Comparison of ENCODE assay signal across 23 cellular contexts in genomic region chr13:112831196-112831595, GRCh38.
DNase-seq lines count a peak whose midpoint lies in the region; ATAC-seq and TF ChIP-seq lines count a peak whose summit lies in the region.
"Had no signal": no experiment of that assay in that cellular context is flagged by ENCODE, and none has a peak within 500 bp of the region (broad histone marks: within the 10 kb centered on the region; RNA-seq: fewer than 3 reads in every experiment).

No MANE protein-coding gene starts in this region.

- no peaks in the 10 kb centered on the region for H3K79me2 ChIP-seq in osteoblast (ENCODE audit: insufficient read depth, low read length)

- 93 to 98% (median 93%) methylated on average over 16 to 21 of the region's 21 CpGs for WGBS in heart left ventricle, 4 donors
- 94 to 95% methylated on average over 21 of the region's 21 CpGs for WGBS in sigmoid colon, 2 donors

- no peak overlapping the region for H2AFZ ChIP-seq in osteoblast (ENCODE audit: low read length)
- H2AFZ ChIP-seq: GM23338 had no signal

- peaks cover 5 to 70% (median 46%) of the 10 kb centered on the region in 3 donors for H3K36me3 Mint-ChIP-seq in naive thymus-derived CD8-positive, alpha-beta T cell

- TF ChIP-seq POLR2A in heart left ventricle (IDR thresholded peaks at IDR 0.05) (no peak), sigmoid colon (IDR thresholded peaks at IDR 0.05) (no peak)

- TF ChIP-seq CTCF in heart left ventricle (IDR thresholded peaks at IDR 0.05) = no peak
- no peak for TF ChIP-seq CTCF in osteoblast (IDR thresholded peaks at IDR 0.05; ENCODE audit: extremely low read depth, low read depth, low read length)
- TF ChIP-seq CTCF in sigmoid colon (IDR thresholded peaks at IDR 0.05) = no peak
- no peak for TF ChIP-seq CTCF in RWPE1 (conservative IDR thresholded peaks at IDR 0.05; ENCODE audit: low read depth)

- CTCF ChIA-PET in RWPE1 (lab: Yijun Ruan, JAX) = no interaction called here

- H3K27ac Mint-ChIP-seq in naive thymus-derived CD8-positive, alpha-beta T cell = no peak overlapping the region
- H3K27ac Mint-ChIP-seq: CD4-positive, alpha-beta T cell; GM23338 had no signal

- intact Hi-C loops in Right ventricle myocardium superior (cut with DNase I) (no loop called here), heart left ventricle (cut with DNase I) (no loop called here), sigmoid colon (cut with DNase I) (no loop called here)

- H3K9me3 ChIP-seq in heart left ventricle (no peaks in the 10 kb centered on the region), osteoblast (ENCODE audit: low read depth, low read length) (no peaks in the 10 kb centered on the region), sigmoid colon (no peaks in the 10 kb centered on the region)
- H3K9me3 ChIP-seq: BE2C; BLaER1 treated with 17β-estradiol and CSF1 and Interleukin-3, amounts not matched to agents 10 nM and 100 nM had no signal

- DNase-seq in Right ventricle myocardium superior = peak; percentile 19
- no peak for DNase-seq in heart left ventricle
- peak; percentile 67 for DNase-seq in osteoblast (ENCODE audit: insufficient read length, low spot score, missing footprints)
- peak; percentile 45 for DNase-seq in sigmoid colon
- DNase-seq in AG08396 (ENCODE audit: low spot score) = no peak
- DNase-seq in RWPE1 (ENCODE audit: low spot score) = no peak
- DNase-seq in naive thymus-derived CD8-positive, alpha-beta T cell = no peak
- DNase-seq: AML-193; BE2C; CD4-positive, alpha-beta T cell; CD8-positive, alpha-beta memory T cell; DMS 273 treated with DMSO at 0.1 percent for 48 hours; DMS79; EL; GDM1; H9 had no signal

- no peak overlapping the region for H3K4me3 Mint-ChIP-seq in naive thymus-derived CD8-positive, alpha-beta T cell
- H3K4me3 Mint-ChIP-seq: CD14-positive monocyte; CD4-positive, alpha-beta T cell; CD8-positive, alpha-beta memory T cell; GM23338; H9 had no signal

- ATAC-seq in Right ventricle myocardium superior (ENCODE audit: poor library complexity) (no peak), heart left ventricle (no peak), HG02678 (IDR thresholded peaks at IDR 0.05; ENCODE audit: unreplicated experiment) (no peak)
- no peak for ATAC-seq in naive thymus-derived CD8-positive, alpha-beta T cell
- ATAC-seq: GM12878, GM23338, HCT116 had no signal

- H3K4me1 ChIP-seq in heart left ventricle = no peaks in the 10 kb centered on the region
- no peaks in the 10 kb centered on the region for H3K4me1 ChIP-seq in osteoblast (ENCODE audit: insufficient read depth, low read length)
- no peaks in the 10 kb centered on the region for H3K4me1 ChIP-seq in sigmoid colon
- H3K4me1 ChIP-seq: BE2C; BLaER1 treated with 17β-estradiol and CSF1 and Interleukin-3, amounts not matched to agents 10 nM and 100 nM had no signal

- H3K27ac ChIP-seq in heart left ventricle (no peak overlapping the region), osteoblast (ENCODE audit: low read depth, low read length) (no peak overlapping the region), sigmoid colon (no peak overlapping the region), RWPE1 (no peak overlapping the region)
- H3K27ac ChIP-seq: 22Rv1; BLaER1 treated with 17β-estradiol and CSF1 and Interleukin-3, amounts not matched to agents 10 nM and 100 nM had no signal

- H3K4me1 Mint-ChIP-seq in naive thymus-derived CD8-positive, alpha-beta T cell = no peaks in the 10 kb centered on the region
- H3K4me1 Mint-ChIP-seq: CD14-positive monocyte; CD8-positive, alpha-beta memory T cell; GM23338; H9 had no signal

- TF ChIP-seq EP300 in sigmoid colon (IDR thresholded peaks at IDR 0.05) = no peak

- H3K36me3 ChIP-seq in heart left ventricle (peaks cover 0 to 99% (median 93%) of the 10 kb centered on the region in 9 donors), osteoblast (ENCODE audit: insufficient read depth, low read length) (peaks cover 12% of the 10 kb centered on the region), sigmoid colon (peaks cover 4 to 83% (median 21%) of the 10 kb centered on the region in 4 donors)

- H3K27me3 ChIP-seq in heart left ventricle = no peaks in the 10 kb centered on the region
- no peaks in the 10 kb centered on the region for H3K27me3 ChIP-seq in osteoblast (ENCODE audit: insufficient read depth, low read length)
- H3K27me3 ChIP-seq in sigmoid colon = no peaks in the 10 kb centered on the region
- H3K27me3 ChIP-seq: BE2C; BLaER1 treated with 17β-estradiol and CSF1 and Interleukin-3, amounts not matched to agents 10 nM and 100 nM had no signal

- POLR2A ChIA-PET in RWPE1 (lab: Yijun Ruan, JAX; ENCODE audit: low non-redundant PET) = no interaction called here
- POLR2A ChIA-PET in naive thymus-derived CD8-positive, alpha-beta T cell (lab: Charles Lee) = no interaction called here

- no peak overlapping the region for H3K4me3 ChIP-seq in heart left ventricle
- H3K4me3 ChIP-seq in osteoblast (ENCODE audit: insufficient read depth, low read length) = no peak overlapping the region
- no peak overlapping the region for H3K4me3 ChIP-seq in sigmoid colon
- H3K4me3 ChIP-seq: BLaER1 treated with 17β-estradiol and CSF1 and Interleukin-3, amounts not matched to agents 10 nM and 100 nM; GM12878; GM23338 had no signal

- no peak overlapping the region for H3K4me2 ChIP-seq in osteoblast (ENCODE audit: insufficient read depth, low read length)
- H3K4me2 ChIP-seq: BLaER1 treated with 17β-estradiol and CSF1 and Interleukin-3, amounts not matched to agents 10 nM and 100 nM; GM23338 had no signal

- no peaks in the 10 kb centered on the region for H3K9me3 Mint-ChIP-seq in naive thymus-derived CD8-positive, alpha-beta T cell
- H3K9me3 Mint-ChIP-seq: CD4-positive, alpha-beta T cell; CD8-positive, alpha-beta memory T cell; H9 had no signal

- no peaks in the 10 kb centered on the region for H4K20me1 ChIP-seq in osteoblast (ENCODE audit: insufficient read depth, low read length)

- H3K27me3 Mint-ChIP-seq in naive thymus-derived CD8-positive, alpha-beta T cell = no peaks in the 10 kb centered on the region
- H3K27me3 Mint-ChIP-seq: CD4-positive, alpha-beta T cell; CD8-positive, alpha-beta memory T cell had no signal

Comparison
In these comparisons a context has a peak if more than half of its experiments do, and no peak if none do; other contexts are left out.
1. DNase-seq: peak in Right ventricle myocardium superior (single experiment), osteoblast (single experiment) and sigmoid colon (single experiment); none in heart left ventricle (0 of 5), AG08396 (single experiment), RWPE1 (single experiment) and naive thymus-derived CD8-positive, alpha-beta T cell (0 of 10).